11 cellular contexts compared by ENCODE assay signal in the genomic region with DNA sequence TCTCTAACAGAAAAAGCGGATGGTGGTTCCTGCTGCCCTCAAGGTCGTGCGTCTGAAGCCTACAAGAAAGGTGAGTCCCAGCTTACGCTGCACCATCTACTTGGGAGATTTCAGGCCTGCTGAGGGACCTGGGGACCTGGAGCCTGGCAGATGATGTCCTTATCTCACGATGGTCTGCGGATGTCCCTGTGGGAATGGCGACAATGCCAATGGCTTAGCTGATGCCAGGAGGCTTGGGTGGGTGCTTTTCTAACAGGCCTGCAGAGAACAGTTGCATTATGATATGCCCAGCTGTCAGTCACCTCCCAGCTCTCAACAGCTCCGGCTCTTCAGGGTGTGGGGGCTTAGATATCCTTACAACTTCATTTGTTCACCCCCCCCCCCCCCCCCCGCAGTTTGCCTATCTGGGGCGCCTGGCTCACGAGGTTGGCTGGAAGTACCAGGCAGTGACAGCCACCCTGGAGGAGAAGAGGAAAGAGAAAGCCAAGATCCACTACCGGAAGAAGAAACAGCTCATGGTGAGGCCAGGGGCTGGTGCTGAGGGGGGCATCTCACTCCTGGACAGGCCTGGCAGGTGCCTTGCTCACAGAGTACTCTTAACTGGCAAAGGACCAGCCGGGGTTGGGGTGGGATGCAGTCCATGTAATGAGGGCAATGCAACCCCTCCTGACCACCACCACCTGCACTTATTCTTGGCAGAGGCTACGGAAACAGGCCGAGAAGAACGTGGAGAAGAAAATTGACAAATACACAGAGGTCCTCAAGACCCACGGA. TPM values are rescaled to one million over a fixed set of nuclear protein-coding genes. Genes with fewer than 3 reads are reported as not detected.
DNase-seq lines count a peak whose midpoint lies in the region; ATAC-seq, FAIRE-seq and TF ChIP-seq lines count a peak whose summit lies in the region.
"Had no signal": no experiment of that assay in that cellular context is flagged by ENCODE, and none has a peak within 500 bp of the region (broad histone marks: within the 10 kb centered on the region; RNA-seq: fewer than 3 reads in every experiment).

No MANE protein-coding gene starts in this region.

- peaks cover 37% of the 10 kb centered on the region for H3K79me2 ChIP-seq in ACC112 (ENCODE audit: control insufficient read depth, insufficient read depth, low read length, unreplicated experiment)

- POLR2A ChIA-PET in T-cell (lab: Charles Lee) = interaction anchor here in 1 of 2 donors (0.6 kb wide), 1 partner anchor 8 kb away, joined by 3 read pairs; no protein-coding TSS in a partner anchor

- TF ChIP-seq EP300 in gastroesophageal sphincter (IDR thresholded peaks at IDR 0.05) (no peak), suprapubic skin (IDR thresholded peaks at IDR 0.05) (no peak)

- H3K4me1 Mint-ChIP-seq in T-cell = peaks cover 58 to 76% (median 69%) of the 10 kb centered on the region in 3 donors

- FAIRE-seq in GM12891 (lab: Jason Lieb, UNC) = no peak
- FAIRE-seq: islet of Langerhans had no signal

- H3K27me3 Mint-ChIP-seq in T-cell = no peaks in the 10 kb centered on the region

- peak overlapping the region; percentile 17 to 99 (median 31) for H3K4me3 Mint-ChIP-seq in T-cell

- intact Hi-C loops in sciatic nerve (cut with DNase I) = no loop called here

- H3K27me3 ChIP-seq in ACC112 (ENCODE audit: insufficient read depth, low read length) = no peaks in the 10 kb centered on the region
- no peaks in the 10 kb centered on the region for H3K27me3 ChIP-seq in gastroesophageal sphincter
- no peaks in the 10 kb centered on the region for H3K27me3 ChIP-seq in suprapubic skin
- H3K27me3 ChIP-seq: esophagus muscularis mucosa had no signal

- H3K36me3 Mint-ChIP-seq in T-cell = peaks cover 56% of the 10 kb centered on the region

- H3K4me1 ChIP-seq in ACC112 (ENCODE audit: control insufficient read depth, insufficient read depth, low read length, unreplicated experiment) (peaks cover 8% of the 10 kb centered on the region), gastroesophageal sphincter (peaks cover 7 to 47% (median 23%) of the 10 kb centered on the region in 3 donors), suprapubic skin (peaks cover 36% of the 10 kb centered on the region)

- DNase-seq in GM12891 (ENCODE audit: insufficient read length, low spot score) (no peak), T-cell (no peak), iPS-NIHi7 (ENCODE audit: extremely low spot score) (no peak), suprapubic skin (ENCODE audit: low spot score in 2 of 2) (no peak), sciatic nerve (ENCODE audit: low spot score) (no peak)
- DNase-seq: activated gamma-delta T cell had no signal

- H3K4me3 ChIP-seq in ACC112 (ENCODE audit: low read depth, low read length) (no peak overlapping the region), gastroesophageal sphincter (no peak overlapping the region), suprapubic skin (no peak overlapping the region)
- H3K4me3 ChIP-seq: esophagus muscularis mucosa had no signal

- CTCF ChIA-PET in T-cell (lab: Charles Lee) = interaction anchor here in 1 of 2 donors (0.7 kb wide), 1 partner anchor 173 kb away, joined by 3 read pairs; no protein-coding TSS in a partner anchor

- ATAC-seq in T-cell (replicated peaks in 1 of 4) = no peak
- ATAC-seq in gastroesophageal sphincter = no peak
- no peak for ATAC-seq in GM21528 (IDR thresholded peaks at IDR 0.05; ENCODE audit: low FRiP score, unreplicated experiment)
- no peak for ATAC-seq in sciatic nerve

- H3K9me3 ChIP-seq in gastroesophageal sphincter (no peaks in the 10 kb centered on the region), suprapubic skin (no peaks in the 10 kb centered on the region)
- H3K9me3 ChIP-seq: esophagus muscularis mucosa had no signal

- H2AFZ ChIP-seq in ACC112 (ENCODE audit: low read length, unreplicated experiment) = no peak overlapping the region

- H3K36me3 ChIP-seq in ACC112 (ENCODE audit: insufficient read depth, low read length) (peaks cover 43% of the 10 kb centered on the region), gastroesophageal sphincter (peaks cover 7 to 50% of the 10 kb centered on the region in 2 donors), suprapubic skin (peaks cover 38% of the 10 kb centered on the region)

- WGBS in gastroesophageal sphincter (ENCODE audit: low coverage in 1 of 2), 2 donors = 58 to 92% methylated on average over 4 of the region's 17 CpGs
- WGBS in suprapubic skin = 72% methylated on average over 16 of the region's 17 CpGs

- H3K27ac ChIP-seq in ACC112 (ENCODE audit: low read depth, low read length) (0 out of 2 replicates have a peak overlapping the region, but pooled peaks have one; percentile 6), gastroesophageal sphincter (peak overlapping the region in 3 of 4 donors; percentile 35 to 93 (median 49)), suprapubic skin (no peak overlapping the region)

- H3K9me3 Mint-ChIP-seq in T-cell = no peaks in the 10 kb centered on the region

- TF ChIP-seq CTCF in gastroesophageal sphincter (IDR thresholded peaks at IDR 0.05) (no peak), suprapubic skin (IDR thresholded peaks at IDR 0.05) (no peak)

- TF ChIP-seq POLR2A in GM12891 (IDR thresholded peaks at IDR 0.05; ENCODE audit: low read depth, low read length) (no peak), gastroesophageal sphincter (IDR thresholded peaks at IDR 0.05) (no peak), suprapubic skin (IDR thresholded peaks at IDR 0.05) (no peak)

- peak overlapping the region; percentile 88 to 94 for H3K27ac Mint-ChIP-seq in T-cell

TF ChIP-seq in GM12891, 5 proteins besides CTCF, POLR2A, EP300 and RAD21:
- TF ChIP-seq POU2F2 (IDR thresholded peaks at IDR 0.05; ENCODE audit: low read depth, low read length) (no peak), POLR2AphosphoS5 (IDR thresholded peaks at IDR 0.05; ENCODE audit: low read depth, low read length) (peak; percentile 3; the same call in 1 of the 2 replicates)

RNA-seq across cellular contexts. Expression of gene RPL13A, which starts 3.8 kb away (rescaled TPM):
- polyA plus RNA-seq in GM12891 (2012; ENCODE audit: low read depth, missing spikeins) = 6,963 TPM
- 1,000 to 10,000 TPM; 5,307 to 6,396 (median 5,878) TPM for total RNA-seq in T-cell
- total RNA-seq in gastroesophageal sphincter = 1,000 to 10,000 TPM; 1,269 to 3,399 (median 2,205) TPM
- 1,000 to 10,000 TPM; 2,613 to 5,154 (median 4,451) TPM for total RNA-seq in suprapubic skin
- total RNA-seq in sciatic nerve = 1,735 TPM

RNA-seq across cellular contexts. Expression of gene RPS11, which starts 5.0 kb away (rescaled TPM):
- 6,855 TPM for polyA plus RNA-seq in GM12891 (2012; ENCODE audit: low read depth, missing spikeins)
- 1,000 to 10,000 TPM; 2,401 to 3,215 (median 2,914) TPM for total RNA-seq in T-cell
- 1,000 to 10,000 TPM; 2,443 to 5,156 (median 3,385) TPM for total RNA-seq in gastroesophageal sphincter
- 1,000 to 10,000 TPM; 3,049 to 5,024 (median 4,623) TPM for total RNA-seq in suprapubic skin
- total RNA-seq in sciatic nerve = 1,507 TPM

RNA-seq across cellular contexts. Expression of gene FLT3LG, which starts 17.2 kb away (rescaled TPM):
- polyA plus RNA-seq in GM12891 (2012; ENCODE audit: low read depth, missing spikeins) = 6.8 TPM
- total RNA-seq in T-cell = 100 to 1,000 TPM; 238 to 356 (median 260) TPM
- 10 to 100 TPM in 1 of 4 donors, 1 to 10 TPM in 3; 3.1 to 21.0 (median 7.6) TPM for total RNA-seq in gastroesophageal sphincter
- total RNA-seq in suprapubic skin = 1 to 10 TPM; 1.2 to 4.9 (median 4.4) TPM
- 19.6 TPM for total RNA-seq in sciatic nerve

RNA-seq across cellular contexts. Expression of gene FCGRT, which starts 21.2 kb away (rescaled TPM):
- 1.4 TPM for polyA plus RNA-seq in GM12891 (2012; ENCODE audit: low read depth, missing spikeins)
- total RNA-seq in T-cell = 10 to 100 TPM; 20.3 to 41.5 (median 26.4) TPM
- total RNA-seq in gastroesophageal sphincter = 100 to 1,000 TPM in 3 of 4 donors, 10 to 100 TPM in 1; 78.6 to 255 (median 158) TPM
- 100 to 1,000 TPM in 3 of 4 donors, 10 to 100 TPM in 1; 96.2 to 136 (median 112) TPM for total RNA-seq in suprapubic skin
- total RNA-seq in sciatic nerve = 263 TPM

RNA-seq across cellular contexts. Expression of gene RCN3, which starts 36.6 kb away (rescaled TPM):
- 0.94 TPM for polyA plus RNA-seq in GM12891 (2012; ENCODE audit: low read depth, missing spikeins)
- total RNA-seq in T-cell = 1 to 10 TPM; 1.2 to 5.7 (median 1.3) TPM
- total RNA-seq in gastroesophageal sphincter = 10 to 100 TPM in 3 of 4 donors, 1 to 10 TPM in 1; 8.2 to 21.0 (median 12.0) TPM
- total RNA-seq in suprapubic skin = 10 to 100 TPM in 2 of 4 donors, 1 to 10 TPM in 2; 4.9 to 18.8 (median 9.0) TPM
- total RNA-seq in sciatic nerve = 48.5 TPM

Comparison
In these comparisons a context has a peak if more than half of its experiments do, and no peak if none do; other contexts are left out.
1. RNA of gene FLT3LG, which starts 17.2 kb away (total RNA-seq): 238 to 356 TPM in T-cell; 19.6 TPM in sciatic nerve (single experiment), 3.1 to 21.0 TPM in gastroesophageal sphincter and 1.2 to 4.9 TPM in suprapubic skin; every median in the first group is over 10 times any median in the second.